In the genomic region with DNA sequence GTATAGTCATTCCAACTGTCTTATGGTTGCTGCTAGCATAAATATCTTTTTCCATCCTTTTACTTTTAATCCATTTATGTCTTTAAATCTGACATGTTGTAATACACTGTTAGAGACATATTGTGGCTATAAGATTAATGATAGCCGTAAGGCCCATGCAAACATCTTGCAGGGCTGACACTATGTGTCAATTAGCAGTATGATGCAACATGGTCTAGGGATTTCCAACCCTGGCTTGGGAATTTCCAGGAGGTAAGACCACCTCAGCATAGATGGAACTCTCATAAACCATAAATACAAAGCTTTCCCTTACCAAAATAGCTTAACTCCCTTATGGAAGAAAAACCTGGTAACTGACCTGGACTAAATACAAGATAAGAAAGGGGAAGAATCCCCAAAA, we compare ENCODE assay signal across 27 cellular contexts. TPM values are rescaled to one million over a fixed set of nuclear protein-coding genes. Genes with fewer than 3 reads are reported as not detected.
A peak's percentile ranks its signal among the peaks of the same experiment; 100 is the strongest.
DNase-seq lines count a peak whose midpoint lies in the region; ATAC-seq, FAIRE-seq and TF ChIP-seq lines count a peak whose summit lies in the region.
"Had no signal": no experiment of that assay in that cellular context is flagged by ENCODE, and none has a peak within 500 bp of the region (broad histone marks: within the 10 kb centered on the region; RNA-seq: fewer than 3 reads in every experiment).

No MANE protein-coding gene starts in this region.

- H3K79me2 ChIP-seq in astrocyte (ENCODE audit: insufficient read depth, low read length) = no peaks in the 10 kb centered on the region

- H3K9ac ChIP-seq in astrocyte (ENCODE audit: low read length) (no peak overlapping the region), liver (ENCODE audit: low read depth in 1 of 2, low read length in 2 of 2) (no peak overlapping the region)

- TF ChIP-seq CTCF in astrocyte (IDR thresholded peaks at IDR 0.05; ENCODE audit: insufficient read depth, low read depth, low read length) = no peak
- no peak for TF ChIP-seq CTCF in liver (IDR thresholded peaks at IDR 0.05; ENCODE audit: low read depth, low read length, missing input control)

- H3K36me3 ChIP-seq in astrocyte (ENCODE audit: insufficient read depth, low read length) (no peaks in the 10 kb centered on the region), liver (ENCODE audit: control insufficient read depth in 4 of 4, insufficient read depth in 3 of 4, low read depth in 1 of 4, low read length in 3 of 4) (peaks cover 6 to 27% (median 19%) of the 10 kb centered on the region in 4 donors)
- H3K36me3 ChIP-seq: prostate gland had no signal

- TF ChIP-seq RAD21 in liver (IDR thresholded peaks at IDR 0.05) = no peak

- ATAC-seq in HG03378 (IDR thresholded peaks at IDR 0.05; ENCODE audit: unreplicated experiment) (no peak), GM21447 (IDR thresholded peaks at IDR 0.05; ENCODE audit: unreplicated experiment) (no peak)
- ATAC-seq: activated T-cell treated with anti-CD3 and anti-CD28 coated beads, Interleukin-2, amount 50 U/mL, for 4 hours; stimulated activated effector memory CD8-positive, alpha-beta T cell treated with anti-CD3 and anti-CD28 coated beads, Interleukin-12 subunit alpha, Interleukin-12 subunit beta, amount 100 ng/mL, for 72 hours had no signal

- H3K9me3 Mint-ChIP-seq in astrocyte (ENCODE audit: unreplicated experiment) = peaks cover 11% of the 10 kb centered on the region
- H3K9me3 Mint-ChIP-seq: stimulated activated effector memory CD8-positive, alpha-beta T cell treated with anti-CD3 and anti-CD28 coated beads, Interleukin-12 subunit alpha, Interleukin-12 subunit beta, amount 100 ng/mL, for 72 hours had no signal

- H3K9me3 ChIP-seq in astrocyte (ENCODE audit: insufficient read depth, low read depth, low read length) (no peaks in the 10 kb centered on the region), liver (ENCODE audit: control insufficient read depth in 4 of 4, low read length in 3 of 4) (peaks cover 0 to 7% (median 3%) of the 10 kb centered on the region in 4 donors)
- H3K9me3 ChIP-seq: prostate gland, sigmoid colon had no signal

- peak overlapping the region; percentile 50 for H3K27ac Mint-ChIP-seq in astrocyte (ENCODE audit: unreplicated experiment)
- H3K27ac Mint-ChIP-seq: brain; mesothelial cell of epicardium; naive B cell; stimulated activated effector memory CD8-positive, alpha-beta T cell treated with anti-CD3 and anti-CD28 coated beads, Interleukin-12 subunit alpha, Interleukin-12 subunit beta, amount 100 ng/mL, for 72 hours had no signal

- H3K27ac ChIP-seq in astrocyte (ENCODE audit: low read depth, low read length) (no peak overlapping the region), liver (ENCODE audit: low read depth in 1 of 2, low read length in 2 of 2) (peak overlapping the region; percentile 3 to 9)
- H3K27ac ChIP-seq: epithelial cell of prostate, prostate gland, sigmoid colon, SK-N-MC had no signal

- peak; percentile 7 for DNase-seq in Daoy (ENCODE audit: low read depth)
- DNase-seq in HEK293T (ENCODE audit: extremely low spot score) = no peak
- no peak for DNase-seq in astrocyte (ENCODE audit: low read depth)
- DNase-seq in NCI-H1436 treated with DMSO at 0.1 percent for 48 hours (lab: John Stamatoyannopoulos, UW) = no peak
- DNase-seq: activated CD4-positive, alpha-beta T cell treated with anti-CD3 and anti-CD28 coated beads for 4 hours; activated gamma-delta T cell treated with Interleukin-2 at 50 U/mL for 16 hours; activated T-cell treated with anti-CD3 and anti-CD28 coated beads, Interleukin-2, amount 50 U/mL, for 4 hours; Calu3; DND-41; foreskin fibroblast; naive B cell; NCI-H1092 treated with DMSO at 0.1 percent for 48 hours; NCI-H187 treated with DMSO at 0.1 percent for 48 hours; sigmoid colon; stimulated activated CD4-positive, alpha-beta T cell treated with anti-CD3 and anti-CD28 coated beads, Interleukin-4, amount 100 ng/mL, for 24 hours; T-helper 2 cell had no signal

- no peak overlapping the region for H3K4me2 ChIP-seq in astrocyte (ENCODE audit: low read length)

- H3K36me3 Mint-ChIP-seq in astrocyte (ENCODE audit: low read depth, unreplicated experiment) = peaks cover 38% of the 10 kb centered on the region

- H3K4me3 ChIP-seq in astrocyte (ENCODE audit: insufficient read depth, low read depth, low read length) (no peak overlapping the region), liver (ENCODE audit: low read depth in 1 of 3, low read length in 3 of 3) (no peak overlapping the region)
- H3K4me3 ChIP-seq: prostate gland, sigmoid colon, SK-N-MC had no signal

- H3K27me3 Mint-ChIP-seq in astrocyte (ENCODE audit: low read depth, unreplicated experiment) = no peaks in the 10 kb centered on the region
- H3K27me3 Mint-ChIP-seq: brain, naive B cell had no signal

- CTCF ChIA-PET in HEK293T (lab: Yijun Ruan, JAX) = no interaction called here

- no peaks in the 10 kb centered on the region for H3K4me1 Mint-ChIP-seq in astrocyte (ENCODE audit: low read depth, unreplicated experiment)
- H3K4me1 Mint-ChIP-seq: stimulated activated effector memory CD8-positive, alpha-beta T cell treated with anti-CD3 and anti-CD28 coated beads, Interleukin-12 subunit alpha, Interleukin-12 subunit beta, amount 100 ng/mL, for 72 hours had no signal

- H3K4me3 Mint-ChIP-seq in astrocyte (ENCODE audit: unreplicated experiment) = no peak overlapping the region
- H3K4me3 Mint-ChIP-seq: activated T-cell treated with anti-CD3 and anti-CD28 coated beads, Interleukin-2, amount 50 U/mL, for 4 hours; brain; mesothelial cell of epicardium; naive B cell; stimulated activated effector memory CD8-positive, alpha-beta T cell treated with anti-CD3 and anti-CD28 coated beads, Interleukin-12 subunit alpha, Interleukin-12 subunit beta, amount 100 ng/mL, for 72 hours had no signal

- no peaks in the 10 kb centered on the region for H3K27me3 ChIP-seq in astrocyte (ENCODE audit: insufficient read depth, low read length)
- H3K27me3 ChIP-seq in liver (ENCODE audit: control insufficient read depth in 4 of 4, insufficient read depth in 4 of 4, low read length in 3 of 4) = no peaks in the 10 kb centered on the region
- H3K27me3 ChIP-seq: sigmoid colon had no signal

- POLR2A ChIA-PET in HEK293T (lab: Yijun Ruan, JAX) = interaction anchor here (1.7 kb wide), 1 partner anchor 16 kb away, joined by 8 read pairs; a partner anchor contains a TSS

- no peaks in the 10 kb centered on the region for H3K4me1 ChIP-seq in astrocyte (ENCODE audit: insufficient read depth, low read length)
- H3K4me1 ChIP-seq in liver (ENCODE audit: control insufficient read depth in 4 of 4, insufficient read depth in 4 of 4, low read length in 3 of 4) = peaks cover 0 to 31% (median 10%) of the 10 kb centered on the region in 4 donors
- H3K4me1 ChIP-seq: prostate gland had no signal

- H2AFZ ChIP-seq in astrocyte (ENCODE audit: low read depth, low read length) = no peak overlapping the region

- FAIRE-seq in astrocyte (lab: Jason Lieb, UNC) = no peak
- FAIRE-seq: GM18507, urothelium cell line had no signal

- H4K20me1 ChIP-seq in astrocyte (ENCODE audit: insufficient read depth, low read length) = no peaks in the 10 kb centered on the region

- 56% methylated on average over 1 of the region's 1 CpG for WGBS in liver

TF ChIP-seq in HEK293T, 16 proteins besides CTCF, POLR2A, EP300 and RAD21:
- TF ChIP-seq, protein P1, sequence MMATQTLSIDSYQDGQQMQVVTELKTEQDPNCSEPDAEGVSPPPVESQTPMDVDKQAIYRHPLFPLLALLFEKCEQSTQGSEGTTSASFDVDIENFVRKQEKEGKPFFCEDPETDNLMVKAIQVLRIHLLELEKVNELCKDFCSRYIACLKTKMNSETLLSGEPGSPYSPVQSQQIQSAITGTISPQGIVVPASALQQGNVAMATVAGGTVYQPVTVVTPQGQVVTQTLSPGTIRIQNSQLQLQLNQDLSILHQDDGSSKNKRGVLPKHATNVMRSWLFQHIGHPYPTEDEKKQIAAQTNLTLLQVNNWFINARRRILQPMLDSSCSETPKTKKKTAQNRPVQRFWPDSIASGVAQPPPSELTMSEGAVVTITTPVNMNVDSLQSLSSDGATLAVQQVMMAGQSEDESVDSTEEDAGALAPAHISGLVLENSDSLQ (IDR thresholded peaks at IDR 0.05) = peak; percentile 74
- no peak for TF ChIP-seq FOXK2 (IDR thresholded peaks at IDR 0.05)

TF ChIP-seq in liver, 16 proteins besides CTCF, POLR2A, EP300 and RAD21:
- TF ChIP-seq HNF4A (conservative IDR thresholded peaks at IDR 0.05) = peak in 1 of 2 donors; percentile 9
- TF ChIP-seq FOXA1 (IDR thresholded peaks at IDR 0.05) = no peak

RNA-seq across cellular contexts. Expression of a gene that starts 16.5 kb away (rescaled TPM):
- 19.1 and 29.7 TPM in 2 replicates for total RNA-seq in Daoy (2014; rRNA removed; shearing (Covaris generic))
- total RNA-seq in astrocyte (12.1 and 15.4 TPM in 2 replicates), liver (10 to 100 TPM; 23.5 to 39.2 TPM)
- 10 to 100 TPM; 21.6 to 26.6 TPM for polyA plus RNA-seq in liver

RNA-seq across cellular contexts. Expression of a gene that starts 22.8 kb away (rescaled TPM):
- 0.40 and 0.54 TPM in 2 replicates for total RNA-seq in Daoy (2014; rRNA removed; shearing (Covaris generic))
- total RNA-seq in astrocyte (0.07 TPM in 1 of 2 replicates, not detected in the other), liver (under 1 TPM; 0.42 to 0.59 TPM)
- under 1 TPM; 0.08 to 0.28 TPM for polyA plus RNA-seq in liver
